Comparison of ENCODE assay signal across 10 cellular contexts in the genomic region with DNA sequence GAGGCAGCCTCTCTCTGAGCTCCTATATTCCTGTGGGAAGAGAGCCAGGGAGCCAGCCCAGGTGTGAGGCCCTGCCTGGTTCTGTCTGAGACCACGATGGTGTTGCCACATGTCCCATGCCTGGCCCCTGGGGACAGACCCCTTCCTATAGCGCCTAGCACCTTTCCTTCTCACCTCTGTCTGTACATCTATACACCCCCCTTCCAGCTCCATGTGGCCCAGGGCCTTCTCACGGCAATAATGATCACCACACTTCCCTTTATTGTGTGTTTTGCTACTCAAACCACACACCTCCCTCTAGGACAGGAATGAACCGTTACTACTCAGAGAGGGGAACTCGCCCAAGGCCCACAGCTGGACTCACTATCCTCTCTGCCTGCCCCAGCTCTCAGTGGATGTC. TPM values are rescaled to one million over a fixed set of nuclear protein-coding genes. Genes with fewer than 3 reads are reported as not detected.
A peak's percentile ranks its signal among the peaks of the same experiment; 100 is the strongest.
DNase-seq lines count a peak whose midpoint lies in the region; ATAC-seq and TF ChIP-seq lines count a peak whose summit lies in the region.
"Had no signal": no experiment of that assay in that cellular context is flagged by ENCODE, and none has a peak within 500 bp of the region (broad histone marks: within the 10 kb centered on the region; RNA-seq: fewer than 3 reads in every experiment).

No MANE protein-coding gene starts in this region.

- H3K4me1 Mint-ChIP-seq in T-helper 17 cell: peaks cover 57% of the 10 kb centered on the region

- no peak for TF ChIP-seq CTCF in stomach (IDR thresholded peaks at IDR 0.05)

- H3K9me3 Mint-ChIP-seq in activated naive CD4-positive, alpha-beta T cell treated with anti-CD3 and anti-CD28 coated beads, Interleukin-2, amount 50 U/mL, for 72 hours: peaks cover 0 to 6% of the 10 kb centered on the region in 2 donors

- no peak for DNase-seq in activated naive CD4-positive, alpha-beta T cell treated with anti-CD3 and anti-CD28 coated beads, Interleukin-2, amount 50 U/mL, for 72 hours (ENCODE audit: low spot score in 2 of 2)
- DNase-seq in activated naive CD4-positive, alpha-beta T cell treated with anti-CD3 and anti-CD28 coated beads, Interleukin-2, amount 50 U/mL, for 16 hours: no peak
- DNase-seq in T-helper 17 cell: no peak
- DNase-seq in stomach: no peak
- DNase-seq in stimulated activated CD4-positive, alpha-beta T cell treated with anti-CD3 and anti-CD28 coated beads, Interleukin-2, amount 100 ng/mL, for 48 hours: no peak
- DNase-seq in NCI-H446 treated with DMSO at 0.1 percent for 48 hours (lab: John Stamatoyannopoulos, UW): no peak
- DNase-seq: RPMI8226; stimulated activated naive CD4-positive, alpha-beta T cell had no signal

- peaks cover 37 to 53% of the 10 kb centered on the region in 2 donors for H3K36me3 Mint-ChIP-seq in activated naive CD4-positive, alpha-beta T cell treated with anti-CD3 and anti-CD28 coated beads, Interleukin-2, amount 50 U/mL, for 72 hours
- peaks cover 3% of the 10 kb centered on the region for H3K36me3 Mint-ChIP-seq in T-helper 17 cell (ENCODE audit: low read depth)

- no peak for TF ChIP-seq POLR2A in stomach (IDR thresholded peaks at IDR 0.05)

- H3K4me3 ChIP-seq in stomach: no peak overlapping the region

- H3K4me1 ChIP-seq in stomach: peaks cover 40 to 88% (median 79%) of the 10 kb centered on the region in 4 donors

- intact Hi-C loops in stomach (cut with DNase I; ENCODE audit: low total_unique reads): no loop called here

- no peaks in the 10 kb centered on the region for H3K27me3 Mint-ChIP-seq in T-helper 17 cell

- no peaks in the 10 kb centered on the region for H3K36me3 ChIP-seq in stomach

- no peaks in the 10 kb centered on the region for H3K9me3 ChIP-seq in T-helper 17 cell (ENCODE audit: control insufficient read depth, low read length, poor library complexity, severe bottlenecking)
- H3K9me3 ChIP-seq in stomach: peaks cover 0 to 4% (median 3%) of the 10 kb centered on the region in 4 donors

- 67 to 76% (median 71%) methylated on average over 5 of the region's 5 CpGs for WGBS in stomach, 5 donors

- H3K27me3 ChIP-seq in stomach: no peaks in the 10 kb centered on the region

- ATAC-seq in activated naive CD4-positive, alpha-beta T cell treated with anti-CD3 and anti-CD28 coated beads, Interleukin-2, amount 50 U/mL, for 72 hours: peak; percentile 29 to 47
- peak; percentile 60 for ATAC-seq in HG02870 (IDR thresholded peaks at IDR 0.05; ENCODE audit: unreplicated experiment)
- no peak for ATAC-seq in T-helper 17 cell
- ATAC-seq in esophagus mucosa: no peak

- peak overlapping the region; percentile 36 to 94 for H3K27ac Mint-ChIP-seq in activated naive CD4-positive, alpha-beta T cell treated with anti-CD3 and anti-CD28 coated beads, Interleukin-2, amount 50 U/mL, for 72 hours
- peak overlapping the region; percentile 92 for H3K27ac Mint-ChIP-seq in T-helper 17 cell

- peak overlapping the region in 4 of 5 donors; percentile 15 to 75 (median 30) for H3K27ac ChIP-seq in stomach

- H3K4me3 Mint-ChIP-seq in T-helper 17 cell: peak overlapping the region; percentile 21

- TF ChIP-seq EP300 in stomach (IDR thresholded peaks at IDR 0.05): no peak

RNA-seq across cellular contexts. Expression of a gene that starts 12.8 kb away (rescaled TPM):
- 100 to 1,000 TPM; 270 to 324 TPM for total RNA-seq in activated naive CD4-positive, alpha-beta T cell treated with anti-CD3 and anti-CD28 coated beads, Interleukin-2, amount 50 U/mL, for 72 hours
- total RNA-seq in T-helper 17 cell: 100 to 1,000 TPM; 112 to 146 TPM
- total RNA-seq in stomach: 10 to 100 TPM in 4 of 5 donors, under 1 TPM in 1; 0.58 to 49.6 (median 24.6) TPM
- polyA plus RNA-seq in stomach: 10 to 100 TPM in 2 of 3 donors, 1 to 10 TPM in 1; 9.9 to 54.4 (median 45.1) TPM
- 292 TPM for total RNA-seq in esophagus mucosa

Comparison
In these comparisons a context has a peak if more than half of its experiments do, and no peak if none do; other contexts are left out.
1. ATAC-seq: peak in activated naive CD4-positive, alpha-beta T cell treated with anti-CD3 and anti-CD28 coated beads, Interleukin-2, amount 50 U/mL, for 72 hours (2 of 2) and HG02870 (single experiment); none in T-helper 17 cell (single experiment) and esophagus mucosa (single experiment).